8 cellular contexts compared by ENCODE assay signal in genomic region chr2:20051518-20052228, GRCh38. TPM values are rescaled to one million over a fixed set of nuclear protein-coding genes. Genes with fewer than 3 reads are reported as not detected.
DNase-seq lines count a peak whose midpoint lies in the region; ATAC-seq, FAIRE-seq and TF ChIP-seq lines count a peak whose summit lies in the region.

TSS of gene LAPTM4A (minus strand) at chr2:20051628. CDS start at chr2:20051520, 108 bp downstream.

- no peaks in the 10 kb centered on the region for H3F3A ChIP-seq in SU-DHL-6 (ENCODE audit: insufficient read depth)

- H3K27ac ChIP-seq in SU-DHL-6 (ENCODE audit: low read depth, low read length) (peak within 1 kb of the TSS; percentile 57), pancreas (peak within 1 kb of the TSS; percentile 92 to 99 (median 93)), tibial artery (peak within 1 kb of the TSS; percentile 96 to 98)

- intact Hi-C loops in Right ventricle myocardium inferior (cut with DNase I) = loop anchor here (2.0 kb wide), 3 partner anchors 19 to 39 kb away; no protein-coding TSS in a partner anchor
- intact Hi-C loops in pancreas (cut with DNase I) = no loop called here
- intact Hi-C loops in tibial artery (cut with DNase I; ENCODE audit: low total_unique reads) = no loop called here

- WGBS in pancreas, 2 donors = 0 to 1% methylated on average over 47 of the region's 47 CpGs

- H3K4me1 ChIP-seq in pancreas = peaks cover 0 to 24% (median 6%) of the 10 kb centered on the region in 3 donors
- H3K4me1 ChIP-seq in tibial artery = peaks cover 0 to 38% (median 26%) of the 10 kb centered on the region in 4 donors

- H3K9me3 ChIP-seq in SU-DHL-6 (ENCODE audit: insufficient read depth, low read length) (no peaks in the 10 kb centered on the region), pancreas (no peaks in the 10 kb centered on the region), tibial artery (no peaks in the 10 kb centered on the region)

- DNase-seq in NCI-H1417 (lab: John Stamatoyannopoulos, UW) = peak; percentile 100
- peak; percentile 95 for DNase-seq in activated naive CD8-positive, alpha-beta T cell treated with anti-CD3 and anti-CD28 coated beads, Interleukin-2, amount 50 U/mL, for 24 hours
- peak; percentile 99 for DNase-seq in Right ventricle myocardium inferior (ENCODE audit: missing footprints)
- DNase-seq in pancreas = peak; percentile 98 to 100 (median 99)
- DNase-seq in tibial artery = peak; percentile 99

- peaks cover 7% of the 10 kb centered on the region; the same call in 1 of the 2 replicates for H4K20me1 ChIP-seq in SU-DHL-6 (ENCODE audit: low read depth, low read length)

- H3K4me3 Mint-ChIP-seq in activated naive CD8-positive, alpha-beta T cell treated with anti-CD3 and anti-CD28 coated beads, Interleukin-2, amount 50 U/mL, for 24 hours = no peak within 1 kb of the TSS

- no peaks in the 10 kb centered on the region for H3K9me3 Mint-ChIP-seq in activated naive CD8-positive, alpha-beta T cell treated with anti-CD3 and anti-CD28 coated beads, Interleukin-2, amount 50 U/mL, for 24 hours

- peak within 1 kb of the TSS; percentile 58 for H2AFZ ChIP-seq in SU-DHL-6 (ENCODE audit: low read depth, low read length, severe bottlenecking)

- no peaks in the 10 kb centered on the region for H3K36me3 Mint-ChIP-seq in activated naive CD8-positive, alpha-beta T cell treated with anti-CD3 and anti-CD28 coated beads, Interleukin-2, amount 50 U/mL, for 24 hours (ENCODE audit: low read depth)

- H3K9me2 ChIP-seq in SU-DHL-6 (replicated peaks; ENCODE audit: insufficient read depth, low read length) = no peaks in the 10 kb centered on the region

- H3K27ac Mint-ChIP-seq in activated naive CD8-positive, alpha-beta T cell treated with anti-CD3 and anti-CD28 coated beads, Interleukin-2, amount 50 U/mL, for 24 hours = no peak within 1 kb of the TSS

- ATAC-seq in HG02763 (IDR thresholded peaks at IDR 0.05; ENCODE audit: unreplicated experiment) (peak; percentile 95), Right ventricle myocardium inferior (peak; percentile 97), pancreas (peak; percentile 91 to 96 (median 94))
- peak; percentile 97 for ATAC-seq in activated naive CD8-positive, alpha-beta T cell treated with anti-CD3 and anti-CD28 coated beads, Interleukin-2, amount 50 U/mL, for 24 hours

- TF ChIP-seq CTCF in GM12875 (IDR thresholded peaks at IDR 0.05; ENCODE audit: borderline replicate concordance, insufficient read depth, low read depth, low read length) (no peak), SU-DHL-6 (IDR thresholded peaks at IDR 0.05; ENCODE audit: insufficient read depth, low read length, poor library complexity, severe bottlenecking) (no peak), pancreas (IDR thresholded peaks at IDR 0.05) (no peak), tibial artery (IDR thresholded peaks at IDR 0.05) (peak; percentile 22 to 49)

- H3K27me3 ChIP-seq in SU-DHL-6 (ENCODE audit: low read length) (no peaks in the 10 kb centered on the region), pancreas (no peaks in the 10 kb centered on the region), tibial artery (no peaks in the 10 kb centered on the region)

- H3K9ac ChIP-seq in SU-DHL-6 (ENCODE audit: low read length) = peak within 1 kb of the TSS; percentile 73

- H3K4me3 ChIP-seq in GM12875 (ENCODE audit: low read depth, low read length) (peak within 1 kb of the TSS; percentile 73), SU-DHL-6 (ENCODE audit: insufficient read depth, low read length, poor library complexity, severe bottlenecking) (peak within 1 kb of the TSS; percentile 82), pancreas (peak within 1 kb of the TSS; percentile 37 to 73 (median 58)), tibial artery (peak within 1 kb of the TSS; percentile 94 to 97)

- H3K27me3 Mint-ChIP-seq in activated naive CD8-positive, alpha-beta T cell treated with anti-CD3 and anti-CD28 coated beads, Interleukin-2, amount 50 U/mL, for 24 hours = peaks cover 18% of the 10 kb centered on the region

- no peaks in the 10 kb centered on the region for H3K36me3 ChIP-seq in SU-DHL-6 (ENCODE audit: low read length)
- H3K36me3 ChIP-seq in pancreas = no peaks in the 10 kb centered on the region
- H3K36me3 ChIP-seq in tibial artery = no peaks in the 10 kb centered on the region

- H3K4me1 Mint-ChIP-seq in activated naive CD8-positive, alpha-beta T cell treated with anti-CD3 and anti-CD28 coated beads, Interleukin-2, amount 50 U/mL, for 24 hours = peaks cover 30% of the 10 kb centered on the region

- peaks cover 42% of the 10 kb centered on the region for H3K79me2 ChIP-seq in SU-DHL-6 (ENCODE audit: insufficient read depth, low read length)

- peak; percentile 64 for FAIRE-seq in pancreas (lab: Jason Lieb, UNC)

- peak within 1 kb of the TSS; percentile 94 for H3K4me2 ChIP-seq in SU-DHL-6 (ENCODE audit: low read depth, low read length, poor library complexity, severe bottlenecking)

RNA-seq across cellular contexts. Expression of gene LAPTM4A, which starts in this region (rescaled TPM):
- total RNA-seq in Right ventricle myocardium inferior (242 TPM), pancreas (100 to 1,000 TPM in 3 of 6 donors, 10 to 100 TPM in 3; 57.8 to 162 (median 98.7) TPM)
- 100 to 1,000 TPM in 1 of 2 donors, 10 to 100 TPM in 1; 60.0 to 163 TPM for polyA plus RNA-seq in pancreas

Comparison
In these comparisons a context has a peak if more than half of its experiments do, and no peak if none do; other contexts are left out.
1. Peak in every context shown above with its lines: DNase-seq, ATAC-seq, H3K4me3 ChIP-seq and H3K27ac ChIP-seq.
2. CTCF ChIP-seq: peak in tibial artery (2 of 2); none in GM12875 (single experiment), SU-DHL-6 (single experiment) and pancreas (0 of 4).